Comparison of ENCODE assay signal across 16 cellular contexts in the genomic region with DNA sequence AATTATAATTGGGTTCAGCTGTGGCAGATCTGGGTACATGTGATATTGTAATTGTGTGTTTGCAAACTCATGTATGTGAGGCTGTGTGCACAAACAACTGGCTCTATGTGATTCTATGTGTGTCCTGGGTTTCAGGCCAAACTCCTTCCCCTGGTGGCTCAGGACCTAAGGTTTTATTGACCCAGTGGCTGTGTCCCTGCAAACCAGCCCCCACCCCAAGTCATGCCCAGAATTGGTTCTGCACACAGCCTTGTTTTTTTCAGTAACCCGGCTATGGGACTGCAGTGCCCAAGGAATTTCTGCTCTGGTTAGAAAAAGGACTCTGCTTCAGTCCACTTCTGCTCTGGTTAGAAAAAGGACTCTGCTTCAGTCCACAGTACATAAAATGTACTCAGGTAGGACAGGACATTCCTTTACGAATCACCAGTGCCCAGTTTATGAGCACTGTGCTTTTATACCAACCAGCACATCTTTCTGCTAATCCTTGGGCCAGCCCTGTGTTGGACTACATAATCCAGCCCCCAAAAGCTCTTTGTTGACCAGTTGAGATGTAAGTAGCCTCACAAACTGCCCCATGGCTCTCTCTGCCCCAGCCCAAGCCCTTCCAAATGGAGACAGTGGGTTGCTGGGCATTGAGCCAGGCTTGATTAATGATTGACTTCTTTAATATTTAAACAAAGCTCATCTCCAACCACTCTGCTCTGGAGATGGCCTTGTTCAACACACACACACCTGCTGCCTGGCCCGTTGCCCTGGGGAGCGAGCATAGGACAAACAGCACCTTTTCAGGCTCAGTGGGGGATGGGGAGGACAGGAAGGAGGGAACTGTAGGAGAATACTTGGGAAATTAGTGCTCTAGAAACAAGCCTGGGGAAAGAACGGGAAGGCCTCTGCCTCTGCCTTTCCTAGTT. TPM values are rescaled to one million over a fixed set of nuclear protein-coding genes. Genes with fewer than 3 reads are reported as not detected.
A peak's percentile ranks its signal among the peaks of the same experiment; 100 is the strongest.
DNase-seq lines count a peak whose midpoint lies in the region; ATAC-seq and TF ChIP-seq lines count a peak whose summit lies in the region.
"Had no signal": no experiment of that assay in that cellular context is flagged by ENCODE, and none has a peak within 500 bp of the region (broad histone marks: within the 10 kb centered on the region; RNA-seq: fewer than 3 reads in every experiment).

No MANE protein-coding gene starts in this region.

- no peak for ATAC-seq in SK-N-SH treated with all-trans-retinoic acid at 6 μM for 48 hours
- no peak for ATAC-seq in Right ventricle myocardium inferior
- ATAC-seq in heart right ventricle, result no peak
- ATAC-seq: natural killer cell treated with Interleukin-12 subunit alpha and Interleukin-12 subunit beta and Interleukin-15 and Interleukin-18, amount 100 ng/mL, for 72 hours had no signal

- no peak for TF ChIP-seq RAD21 in SK-N-SH (IDR thresholded peaks at IDR 0.05; ENCODE audit: low read length)

- H3F3A ChIP-seq in SK-N-SH (replicated peaks; ENCODE audit: insufficient read depth), result no peaks in the 10 kb centered on the region

- H3K4me1 ChIP-seq in SK-N-SH (ENCODE audit: control insufficient read depth in 1 of 2, insufficient read depth in 2 of 2, low read depth in 1 of 2, low read length in 1 of 2), result peaks cover 2 to 49% of the 10 kb centered on the region in 2 experiments; a peak in 1 of 4 replicates
- peaks cover 3% of the 10 kb centered on the region for H3K4me1 ChIP-seq in hepatocyte (ENCODE audit: insufficient read depth)
- H3K4me1 ChIP-seq in breast epithelium, result no peaks in the 10 kb centered on the region
- peaks cover 0 to 3% (median 0%) of the 10 kb centered on the region in 9 donors for H3K4me1 ChIP-seq in heart right ventricle

- 49% methylated on average over 5 of the region's 5 CpGs for whole genome bisulfite sequencing in SK-N-SH (ENCODE audit: low lambda C conversion rate)
- 42% methylated on average over 5 of the region's 5 CpGs for WGBS in hepatocyte (ENCODE audit: low lambda C conversion rate, missing lambda C conversion rate)
- 57 to 63% methylated on average over 5 of the region's 5 CpGs for WGBS in heart right ventricle, 2 donors

- H3K27me3 ChIP-seq in SK-N-SH (ENCODE audit: insufficient read depth), result 0 out of 2 replicates have a peak, but pooled peaks cover 1% of the 10 kb centered on the region
- H3K27me3 ChIP-seq in hepatocyte, result peaks cover 16% of the 10 kb centered on the region
- H3K27me3 ChIP-seq in breast epithelium, result peaks cover 0 to 5% of the 10 kb centered on the region in 2 donors
- H3K27me3 ChIP-seq in heart right ventricle, result peaks cover 0 to 31% (median 0%) of the 10 kb centered on the region in 7 donors

- H3K27ac ChIP-seq in SK-N-SH (ENCODE audit: low read depth in 2 of 2, low read length in 1 of 2) (peak overlapping the region in 1 of 2 experiments; percentile 84; a peak in 2 of 4 replicates), hepatocyte (peak overlapping the region; percentile 25), breast epithelium (no peak overlapping the region), heart right ventricle (no peak overlapping the region)
- H3K27ac ChIP-seq: GM23248 had no signal

- DNase-seq in SK-N-SH, result no peak
- peak; percentile 98 for DNase-seq in NCI-H345 (lab: John Stamatoyannopoulos, UW)
- DNase-seq in hepatocyte (ENCODE audit: low spot score), result peak; percentile 78
- DNase-seq in T-helper 1 cell, result no peak
- no peak for DNase-seq in Right ventricle myocardium inferior (ENCODE audit: missing footprints)
- no peak for DNase-seq in breast epithelium (ENCODE audit: low spot score in 2 of 2)
- DNase-seq in heart right ventricle, result no peak
- DNase-seq: amniotic stem cell, dermis blood vessel endothelial cell, GM23248, islet precursor cell, Right ventricle myocardium superior had no signal

- POLR2A ChIA-PET in SK-N-SH (lab: Yijun Ruan, JAX), result interaction anchor here (0.7 to 1.0 kb wide), 2 partner anchors 9 to 44 kb away, joined by 3 read pairs; partner anchors contain the start of gene ACE

- no peaks in the 10 kb centered on the region; the same call in 1 of the 2 replicates for H4K20me1 ChIP-seq in SK-N-SH (ENCODE audit: insufficient read depth)
- H4K20me1 ChIP-seq in hepatocyte (ENCODE audit: insufficient read depth, poor library complexity, severe bottlenecking), result no peaks in the 10 kb centered on the region

- intact Hi-C loops in Right ventricle myocardium inferior (cut with DNase I) (no loop called here), breast epithelium (cut with DNase I; ENCODE audit: low total_unique reads) (loop anchor here (5.0 kb wide), 1 partner anchor 492 kb away; no protein-coding TSS in a partner anchor), heart right ventricle (cut with DNase I) (no loop called here)

- H3K9me2 ChIP-seq in SK-N-SH, result no peaks in the 10 kb centered on the region
- H3K9me2 ChIP-seq in hepatocyte (replicated peaks; ENCODE audit: insufficient read depth), result no peaks in the 10 kb centered on the region

- H3K9me3 ChIP-seq in SK-N-SH (no peaks in the 10 kb centered on the region), hepatocyte (ENCODE audit: low read depth) (no peaks in the 10 kb centered on the region), breast epithelium (no peaks in the 10 kb centered on the region), heart right ventricle (no peaks in the 10 kb centered on the region)

- CTCF ChIA-PET in SK-N-SH (lab: Yijun Ruan, JAX), result interaction anchor here (0.6 to 1.9 kb wide), 7 partner anchors 13 to 826 kb away, joined by 3 to 7 read pairs (median 4); no protein-coding TSS in a partner anchor

- H3K4me3 ChIP-seq in SK-N-SH (ENCODE audit: low read depth in 2 of 2, low read length in 1 of 2) (no peak overlapping the region), hepatocyte (no peak overlapping the region), breast epithelium (no peak overlapping the region), heart right ventricle (no peak overlapping the region)
- H3K4me3 ChIP-seq: GM23248 had no signal

- H3K36me3 ChIP-seq in SK-N-SH (replicated peaks in 1 of 2; ENCODE audit: control insufficient read depth in 1 of 2, insufficient read depth in 2 of 2, low read length in 1 of 2) (no peaks in the 10 kb centered on the region), hepatocyte (replicated peaks; ENCODE audit: insufficient read depth, low read depth) (no peaks in the 10 kb centered on the region), breast epithelium (no peaks in the 10 kb centered on the region), heart right ventricle (no peaks in the 10 kb centered on the region)

- no peak for TF ChIP-seq EP300 in SK-N-SH (IDR thresholded peaks at IDR 0.05; ENCODE audit: borderline replicate concordance in 1 of 2, low read depth in 1 of 2, low read length in 1 of 2)

- H3K9ac ChIP-seq in SK-N-SH, result no peak overlapping the region
- H3K9ac ChIP-seq: GM23248 had no signal

- H2AFZ ChIP-seq in SK-N-SH (ENCODE audit: low read depth), result no peak overlapping the region
- no peak overlapping the region for H2AFZ ChIP-seq in hepatocyte
- H2AFZ ChIP-seq: GM23248 had no signal

- H3K79me2 ChIP-seq in SK-N-SH (ENCODE audit: insufficient read depth) (no peaks in the 10 kb centered on the region), hepatocyte (no peaks in the 10 kb centered on the region)

- TF ChIP-seq CTCF in SK-N-SH (IDR thresholded peaks at IDR 0.05), result no peak
- no peak for TF ChIP-seq CTCF in hepatocyte (IDR thresholded peaks at IDR 0.05; ENCODE audit: poor library complexity)
- TF ChIP-seq CTCF in breast epithelium (IDR thresholded peaks at IDR 0.05), result no peak
- no peak for TF ChIP-seq CTCF in heart right ventricle (IDR thresholded peaks at IDR 0.05)

- no peak for TF ChIP-seq POLR2A in breast epithelium (IDR thresholded peaks at IDR 0.05)

- no peak overlapping the region for H3K4me2 ChIP-seq in SK-N-SH
- peak overlapping the region; percentile 24 for H3K4me2 ChIP-seq in hepatocyte

TF ChIP-seq in SK-N-SH, 30 proteins besides CTCF, POLR2A, EP300 and RAD21:
- TF ChIP-seq FOXJ3 (CRISPR knock-in tag; IDR thresholded peaks at IDR 0.05), result 0 out of 2 replicates have a peak, but pooled peaks have one; percentile 26
- TF ChIP-seq YY1 (IDR thresholded peaks at IDR 0.05; ENCODE audit: low read depth), result no peak

TF ChIP-seq in SK-N-SH treated with all-trans-retinoic acid at 6 μM for 48 hours, 23 proteins besides CTCF, POLR2A, EP300 and RAD21 (continues in another document):
- TF ChIP-seq ARNTL (CRISPR knock-in tag; IDR thresholded peaks at IDR 0.05; ENCODE audit: borderline replicate concordance, low read depth), result no peak
- TF ChIP-seq BACH2 (CRISPR knock-in tag; IDR thresholded peaks at IDR 0.05; ENCODE audit: borderline replicate concordance), result no peak
- no peak for TF ChIP-seq OSR1 (CRISPR knock-in tag; IDR thresholded peaks at IDR 0.05)
- no peak for TF ChIP-seq ZFP3 (CRISPR knock-in tag; IDR thresholded peaks at IDR 0.05)
- TF ChIP-seq SNAI2 (CRISPR knock-in tag; IDR thresholded peaks at IDR 0.05), result no peak

RNA-seq across cellular contexts. Expression of gene KCNH6, which starts 2.9 kb away (rescaled TPM):
- polyA plus RNA-seq in SK-N-SH (2012; rRNA removed), result 0.15 and 0.18 TPM in 2 replicates
- 0.09 and 0.14 TPM in 2 replicates for polyA plus RNA-seq in SK-N-SH (2012; cell fraction: cytosol; rRNA removed)
- polyA plus RNA-seq in SK-N-SH (2012; cell fraction: nucleus; rRNA removed), result 0.21 and 0.39 TPM in 2 replicates
- 0.28 and 0.33 TPM in 2 replicates for total RNA-seq in hepatocyte
- 0.36 TPM in 1 of 2 replicates, not detected in the other for polyA plus RNA-seq in hepatocyte
- total RNA-seq in Right ventricle myocardium inferior, result not detected
- not detected for total RNA-seq in breast epithelium
- total RNA-seq in heart right ventricle, result under 1 TPM in 1 of 10 donors, not detected in 9; 0.11 TPM
- polyA plus RNA-seq in heart right ventricle, result not detected
- total RNA-seq: A673; dermis blood vessel endothelial cell; GM23248; natural killer cell treated with Interleukin-12 subunit alpha and Interleukin-12 subunit beta and Interleukin-15 and Interleukin-18, amount 100 ng/mL, for 72 hours; Right ventricle myocardium superior; skeletal muscle tissue had no signal
- polyA plus RNA-seq: GM23248 had no signal

RNA-seq across cellular contexts. Expression of gene DCAF7, which starts 30.1 kb away (rescaled TPM):
- polyA plus RNA-seq in SK-N-SH (2012; rRNA removed) (54.6 and 63.5 TPM in 2 replicates), hepatocyte (56.5 and 57.2 TPM in 2 replicates), heart right ventricle (10 to 100 TPM; 10.2 to 16.9 TPM)
- 35.9 and 50.8 TPM in 2 replicates for polyA plus RNA-seq in SK-N-SH (2012; cell fraction: cytosol; rRNA removed)
- 36.1 and 57.5 TPM in 2 replicates for polyA plus RNA-seq in SK-N-SH (2012; cell fraction: nucleus; rRNA removed)
- total RNA-seq in hepatocyte (47.6 and 53.0 TPM in 2 replicates), Right ventricle myocardium inferior (36.8 TPM), breast epithelium (10 to 100 TPM; 23.0 to 29.6 (median 27.2) TPM), heart right ventricle (10 to 100 TPM; 35.2 to 60.7 (median 42.8) TPM)

RNA-seq across cellular contexts. Expression of gene ACE, which starts 43.4 kb away (rescaled TPM):
- polyA plus RNA-seq in SK-N-SH (2012; rRNA removed) (6.3 and 12.1 TPM in 2 replicates), hepatocyte (7.2 and 9.5 TPM in 2 replicates), heart right ventricle (10 to 100 TPM in 1 of 2 donors, 1 to 10 TPM in 1; 3.0 to 10.1 TPM)
- polyA plus RNA-seq in SK-N-SH (2012; cell fraction: cytosol; rRNA removed), result 6.0 and 10.9 TPM in 2 replicates
- polyA plus RNA-seq in SK-N-SH (2012; cell fraction: nucleus; rRNA removed), result 34.5 and 42.3 TPM in 2 replicates
- total RNA-seq in hepatocyte (4.2 and 8.0 TPM in 2 replicates), Right ventricle myocardium inferior (4.8 TPM), breast epithelium (10 to 100 TPM in 1 of 3 donors, 1 to 10 TPM in 2; 2.6 to 13.9 (median 9.1) TPM), heart right ventricle (10 to 100 TPM in 9 of 10 donors, 1 to 10 TPM in 1; 2.0 to 25.8 (median 13.2) TPM)
- total RNA-seq: natural killer cell treated with Interleukin-12 subunit alpha and Interleukin-12 subunit beta and Interleukin-15 and Interleukin-18, amount 100 ng/mL, for 72 hours had no signal

Comparison
In these comparisons a context has a peak if more than half of its experiments do, and no peak if none do; other contexts are left out.
1. DNase-seq: peak in NCI-H345 (single experiment) and hepatocyte (single experiment); none in SK-N-SH (single experiment), T-helper 1 cell (0 of 5), Right ventricle myocardium inferior (single experiment), breast epithelium (0 of 2) and heart right ventricle (0 of 2).